8 cellular contexts compared by ENCODE assay signal in genomic region chr17:48577330-48577945, GRCh38. TPM values are rescaled to one million over a fixed set of nuclear protein-coding genes. Genes with fewer than 3 reads are reported as not detected.
DNase-seq lines count a peak whose midpoint lies in the region; ATAC-seq and TF ChIP-seq lines count a peak whose summit lies in the region.

No MANE protein-coding gene starts in this region.

- H3K4me3 ChIP-seq in HAP-1 (peak overlapping the region; percentile 58), SU-DHL-6 (ENCODE audit: insufficient read depth, low read length, poor library complexity, severe bottlenecking) (peak overlapping the region; percentile 55), fibroblast of the aortic adventitia (ENCODE audit: low read depth, low read length) (peak overlapping the region; percentile 77), H7 (ENCODE audit: insufficient read depth, low read depth, low read length) (no peak overlapping the region)

- no peaks in the 10 kb centered on the region for H3K36me3 Mint-ChIP-seq in stimulated activated effector memory CD8-positive, alpha-beta T cell treated with anti-CD3 and anti-CD28 coated beads, Interleukin-12 subunit alpha, Interleukin-12 subunit beta, amount 100 ng/mL, for 72 hours

- H3K9me3 ChIP-seq in HAP-1 = no peaks in the 10 kb centered on the region
- no peaks in the 10 kb centered on the region for H3K9me3 ChIP-seq in SU-DHL-6 (ENCODE audit: insufficient read depth, low read length)

- H3K27me3 ChIP-seq in HAP-1 (ENCODE audit: low read depth) (no peaks in the 10 kb centered on the region), SU-DHL-6 (ENCODE audit: low read length) (no peaks in the 10 kb centered on the region), H7 (ENCODE audit: control insufficient read depth, insufficient read depth, low read length) (peaks cover 99% of the 10 kb centered on the region)

- peaks cover 9% of the 10 kb centered on the region for H3K4me1 Mint-ChIP-seq in stimulated activated effector memory CD8-positive, alpha-beta T cell treated with anti-CD3 and anti-CD28 coated beads, Interleukin-12 subunit alpha, Interleukin-12 subunit beta, amount 100 ng/mL, for 72 hours

- peak overlapping the region; percentile 63 for H3K4me2 ChIP-seq in SU-DHL-6 (ENCODE audit: low read depth, low read length, poor library complexity, severe bottlenecking)

- ATAC-seq in stimulated activated effector memory CD8-positive, alpha-beta T cell treated with anti-CD3 and anti-CD28 coated beads, Interleukin-12 subunit alpha, Interleukin-12 subunit beta, amount 100 ng/mL, for 72 hours = peak; percentile 14
- ATAC-seq in GM18858 (IDR thresholded peaks at IDR 0.05; ENCODE audit: unreplicated experiment) = no peak

- H3K79me2 ChIP-seq in SU-DHL-6 (ENCODE audit: insufficient read depth, low read length) = no peaks in the 10 kb centered on the region

- peak overlapping the region; percentile 25 for H2AFZ ChIP-seq in SU-DHL-6 (ENCODE audit: low read depth, low read length, severe bottlenecking)

- TF ChIP-seq CTCF in SU-DHL-6 (IDR thresholded peaks at IDR 0.05; ENCODE audit: insufficient read depth, low read length, poor library complexity, severe bottlenecking) (no peak), fibroblast of the aortic adventitia (IDR thresholded peaks at IDR 0.05; ENCODE audit: insufficient read depth, low read length) (no peak)

- peak overlapping the region; percentile 86 for H3K4me3 Mint-ChIP-seq in stimulated activated effector memory CD8-positive, alpha-beta T cell treated with anti-CD3 and anti-CD28 coated beads, Interleukin-12 subunit alpha, Interleukin-12 subunit beta, amount 100 ng/mL, for 72 hours

- no peak overlapping the region for H3K27ac ChIP-seq in SU-DHL-6 (ENCODE audit: low read depth, low read length)

- peak in 1 of 2 experiments; percentile 62 for DNase-seq in HAP-1 (ENCODE audit: low spot score in 2 of 2)
- peak; percentile 81 for DNase-seq in fibroblast of the aortic adventitia (ENCODE audit: low read depth)
- DNase-seq in stimulated activated effector memory CD8-positive, alpha-beta T cell treated with anti-CD3 and anti-CD28 coated beads, Interleukin-12 subunit alpha, Interleukin-12 subunit beta, amount 100 ng/mL, for 72 hours (ENCODE audit: low spot score in 2 of 2) = no peak
- no peak for DNase-seq in H7
- no peak for DNase-seq in NCI-H446 treated with DMSO at 0.1 percent for 48 hours (lab: John Stamatoyannopoulos, UW)
- no peak for DNase-seq in activated CD4-positive, alpha-beta T cell treated with anti-CD3 and anti-CD28 coated beads for 48 hours

- in situ Hi-C loops in HAP-1 (cut with MboI; ENCODE audit: low sequenced_read_pairs) = loop anchor here (5.0 kb wide), 1 partner anchor 35 kb away; no protein-coding TSS in a partner anchor

- H3F3A ChIP-seq in SU-DHL-6 (ENCODE audit: insufficient read depth) = no peaks in the 10 kb centered on the region

- H3K9me3 Mint-ChIP-seq in stimulated activated effector memory CD8-positive, alpha-beta T cell treated with anti-CD3 and anti-CD28 coated beads, Interleukin-12 subunit alpha, Interleukin-12 subunit beta, amount 100 ng/mL, for 72 hours = no peaks in the 10 kb centered on the region

- no peaks in the 10 kb centered on the region for H3K36me3 ChIP-seq in HAP-1 (replicated peaks)
- no peaks in the 10 kb centered on the region for H3K36me3 ChIP-seq in SU-DHL-6 (ENCODE audit: low read length)
- H3K36me3 ChIP-seq in H7 (replicated peaks; ENCODE audit: control insufficient read depth, insufficient read depth, low read length) = no peaks in the 10 kb centered on the region

- no peaks in the 10 kb centered on the region for H3K9me2 ChIP-seq in SU-DHL-6 (replicated peaks; ENCODE audit: insufficient read depth, low read length)

- peak overlapping the region; percentile 57 for H3K9ac ChIP-seq in SU-DHL-6 (ENCODE audit: low read length)

- H3K27ac Mint-ChIP-seq in stimulated activated effector memory CD8-positive, alpha-beta T cell treated with anti-CD3 and anti-CD28 coated beads, Interleukin-12 subunit alpha, Interleukin-12 subunit beta, amount 100 ng/mL, for 72 hours = peak overlapping the region; percentile 92

- no peaks in the 10 kb centered on the region for H4K20me1 ChIP-seq in SU-DHL-6 (ENCODE audit: low read depth, low read length)

- peaks cover 28% of the 10 kb centered on the region for H3K4me1 ChIP-seq in HAP-1

RNA-seq across cellular contexts. Expression of gene HOXB4, which starts 0.7 kb away (rescaled TPM):
- total RNA-seq in fibroblast of the aortic adventitia (ENCODE audit: low replicate concordance) = 3.8 and 7.0 TPM in 2 replicates
- 0.03 TPM in 1 of 2 replicates, not detected in the other for total RNA-seq in H7 (2014; rRNA removed; shearing (Covaris generic))

RNA-seq across cellular contexts. Expression of gene HOXB3, which starts 12.6 kb away (rescaled TPM):
- 9.7 and 14.2 TPM in 2 replicates for total RNA-seq in fibroblast of the aortic adventitia (ENCODE audit: low replicate concordance)
- 4.5 and 6.8 TPM in 2 replicates for total RNA-seq in H7 (2014; rRNA removed; shearing (Covaris generic))

RNA-seq across cellular contexts. Expression of gene HOXB5, which starts 16.1 kb away (rescaled TPM):
- total RNA-seq in fibroblast of the aortic adventitia (ENCODE audit: low replicate concordance) = 0.27 and 0.57 TPM in 2 replicates
- total RNA-seq in H7 (2014; rRNA removed; shearing (Covaris generic)) = not detected in 2 replicates

RNA-seq across cellular contexts. Expression of gene HOXB6, which starts 27.3 kb away (rescaled TPM):
- 0.63 and 13.1 TPM in 2 replicates for total RNA-seq in fibroblast of the aortic adventitia (ENCODE audit: low replicate concordance)
- not detected in 2 replicates for total RNA-seq in H7 (2014; rRNA removed; shearing (Covaris generic))

RNA-seq across cellular contexts. Expression of gene HOXB2, which starts 32.5 kb away (rescaled TPM):
- total RNA-seq in fibroblast of the aortic adventitia (ENCODE audit: low replicate concordance) = 1.5 and 9.0 TPM in 2 replicates
- total RNA-seq in H7 (2014; rRNA removed; shearing (Covaris generic)) = 11.8 and 16.1 TPM in 2 replicates
